ENCODE assay signal across 25 cellular contexts in genomic region chr4:4693755-4694295, GRCh38.
"Had no signal": no experiment of that assay in that cellular context is flagged by ENCODE, and none has a peak within 500 bp of the region (broad histone marks: within the 10 kb centered on the region; RNA-seq: fewer than 3 reads in every experiment).

No MANE protein-coding gene starts in this region.

- H3K27me3 Mint-ChIP-seq: activated naive CD8-positive, alpha-beta T cell; central memory CD8-positive, alpha-beta T cell; effector memory CD8-positive, alpha-beta T cell; stimulated activated memory B cell treated with anti-CD40 and anti-IgM and Interleukin-4, amounts not matched to agents 10 μg/mL and 1 μg/mL and 100 μg/mL, for 72 hours had no signal

- H3K4me3 ChIP-seq: adrenal gland, ascending aorta, dorsolateral prefrontal cortex, esophagus muscularis mucosa, mucosa of descending colon, stomach, uterus had no signal

- H3K4me3 Mint-ChIP-seq: activated naive CD8-positive, alpha-beta T cell; activated T-cell treated with anti-CD3 and anti-CD28 coated beads, Interleukin-2, amount 50 U/mL, for 4 hours; central memory CD8-positive, alpha-beta T cell; effector memory CD8-positive, alpha-beta T cell; stimulated activated memory B cell treated with anti-CD40 and anti-IgM and Interleukin-4, amounts not matched to agents 10 μg/mL and 1 μg/mL and 100 μg/mL, for 72 hours had no signal

- FAIRE-seq: colon, frontal cortex, islet of Langerhans, small intestine, TTC549 had no signal

- H3K4me1 Mint-ChIP-seq: central memory CD8-positive, alpha-beta T cell had no signal

- H3K9me3 Mint-ChIP-seq: activated T-helper 2 cell treated with anti-CD3 and anti-CD28 coated beads, Interferon-gamma antibody, Interleukin-2, Interleukin-4, amounts not matched to agents 10 μg/mL and 5 μg/mL and 100 μg/mL, durations not matched to agents 14 hours and 24 hours and 36 hours; central memory CD8-positive, alpha-beta T cell had no signal

- H3K27ac ChIP-seq: ascending aorta, esophagus muscularis mucosa, stomach, uterus had no signal

- DNase-seq: activated CD8-positive, alpha-beta memory T cell treated with anti-CD3 and anti-CD28 coated beads for 24 hours; activated CD8-positive, alpha-beta memory T cell treated with anti-CD3 and anti-CD28 coated beads, Interleukin-2, amount 50 U/mL, for 4 hours; activated naive CD4-positive, alpha-beta T cell; activated T-cell treated with anti-CD3 and anti-CD28 coated beads, Interleukin-2, amount 50 U/mL, for 4 hours; effector memory CD8-positive, alpha-beta T cell; glutamatergic neuron; mucosa of descending colon; occipital lobe; small intestine; stomach; trophoblast cell; uterus had no signal

- H3K27me3 ChIP-seq: adrenal gland, ascending aorta, dorsolateral prefrontal cortex, esophagus muscularis mucosa, stomach, uterus had no signal

- H3K27ac Mint-ChIP-seq: activated naive CD8-positive, alpha-beta T cell; activated T-helper 2 cell treated with anti-CD3 and anti-CD28 coated beads, Interferon-gamma antibody, Interleukin-2, Interleukin-4, amounts not matched to agents 10 μg/mL and 5 μg/mL and 100 μg/mL, durations not matched to agents 14 hours and 24 hours and 36 hours; effector memory CD8-positive, alpha-beta T cell; stimulated activated memory B cell treated with anti-CD40 and anti-IgM and Interleukin-4, amounts not matched to agents 10 μg/mL and 1 μg/mL and 100 μg/mL, for 72 hours had no signal

- H3K4me1 ChIP-seq: ascending aorta, uterus had no signal

- H3K36me3 ChIP-seq: adrenal gland, ascending aorta, esophagus muscularis mucosa, uterus had no signal

- H3K9me3 ChIP-seq: adrenal gland, ascending aorta, esophagus muscularis mucosa, mucosa of descending colon, stomach, uterus had no signal

- ATAC-seq: activated T-cell treated with anti-CD3 and anti-CD28 coated beads, Interleukin-2, amount 50 U/mL, for 4 hours; effector memory CD8-positive, alpha-beta T cell; mucosa of descending colon; sciatic nerve had no signal
